Comparison of ENCODE assay signal across 21 cellular contexts in genomic region chr11:21545701-21546100, GRCh38.
"Had no signal": no experiment of that assay in that cellular context is flagged by ENCODE, and none has a peak within 500 bp of the region (broad histone marks: within the 10 kb centered on the region; RNA-seq: fewer than 3 reads in every experiment).

No MANE protein-coding gene starts in this region.

- ATAC-seq: effector memory CD8-positive, alpha-beta T cell; gastrocnemius medialis; left lobe of liver; natural killer cell treated with Interleukin-12 subunit alpha and Interleukin-12 subunit beta and Interleukin-15 and Interleukin-18, amount 100 ng/mL, for 72 hours; right cardiac atrium; stimulated activated effector memory CD8-positive, alpha-beta T cell treated with anti-CD3 and anti-CD28 coated beads, Interleukin-12 subunit alpha, Interleukin-12 subunit beta, amount 100 ng/mL, for 72 hours; stimulated activated naive CD8-positive, alpha-beta T cell treated with anti-CD3 and anti-CD28 coated beads, Interleukin-15, Interleukin-2, amounts not matched to agents 100 U/mL and 50 U/mL, for 24 hours had no signal

- DNase-seq: cortex of kidney; effector memory CD8-positive, alpha-beta T cell; erythroblast; esophagus squamous epithelium; gastrocnemius medialis; head of caudate nucleus; naive B cell; right cardiac atrium; sigmoid colon; stimulated activated CD4-positive, alpha-beta T cell treated with anti-CD3 and anti-CD28 coated beads, Interleukin-2, amount 100 ng/mL, for 24 hours; stimulated activated CD4-positive, alpha-beta T cell treated with anti-CD3 and anti-CD28 coated beads, Interleukin-4, amount 100 ng/mL, for 24 hours; stimulated activated naive CD8-positive, alpha-beta T cell treated with anti-CD3 and anti-CD28 coated beads, Interleukin-15, Interleukin-2, amounts not matched to agents 100 U/mL and 50 U/mL, for 24 hours; substantia nigra; testis; tibial artery had no signal

- H3K4me3 ChIP-seq: esophagus squamous epithelium, gastrocnemius medialis, lung, sigmoid colon, testis, tibial artery had no signal

- H3K9me3 ChIP-seq: esophagus squamous epithelium, gastrocnemius medialis, neutrophil, sigmoid colon, testis, tibial artery had no signal

- H3K9ac ChIP-seq: parathyroid adenoma had no signal

- H3K27ac ChIP-seq: esophagus squamous epithelium, gastrocnemius medialis, neutrophil, parathyroid adenoma, sigmoid colon, testis, tibial artery had no signal

- H3K36me3 ChIP-seq: esophagus squamous epithelium, gastrocnemius medialis, neutrophil, sigmoid colon, tibial artery had no signal
